In genomic region chr19:38247734-38248268, GRCh38 we compare ENCODE assay signal across 19 cellular contexts. TPM values are rescaled to one million over a fixed set of nuclear protein-coding genes. Genes with fewer than 3 reads are reported as not detected.
DNase-seq lines count a peak whose midpoint lies in the region; ATAC-seq and TF ChIP-seq lines count a peak whose summit lies in the region.
"Had no signal": no experiment of that assay in that cellular context is flagged by ENCODE, and none has a peak within 500 bp of the region (broad histone marks: within the 10 kb centered on the region; RNA-seq: fewer than 3 reads in every experiment).

No MANE protein-coding gene starts in this region.

- H3K9me3 Mint-ChIP-seq in progenitor cell of endocrine pancreas (ENCODE audit: low read depth), result no peaks in the 10 kb centered on the region
- H3K9me3 Mint-ChIP-seq: activated naive CD8-positive, alpha-beta T cell treated with anti-CD3 and anti-CD28 coated beads for 36 hours had no signal

- H3K4me1 Mint-ChIP-seq in progenitor cell of endocrine pancreas (ENCODE audit: low read depth), result peaks cover 36% of the 10 kb centered on the region

- H3K27me3 Mint-ChIP-seq in progenitor cell of endocrine pancreas, result peaks cover 3% of the 10 kb centered on the region

- H3K27ac Mint-ChIP-seq in progenitor cell of endocrine pancreas, result peak overlapping the region; percentile 45
- H3K27ac Mint-ChIP-seq: activated naive CD8-positive, alpha-beta T cell treated with anti-CD3 and anti-CD28 coated beads for 36 hours had no signal

- H3K36me3 ChIP-seq in esophagus muscularis mucosa (peaks cover 0 to 10% (median 2%) of the 10 kb centered on the region in 4 donors), upper lobe of left lung (no peaks in the 10 kb centered on the region)
- H3K36me3 ChIP-seq: colonic mucosa, ovary had no signal

- H3K9me3 ChIP-seq in esophagus muscularis mucosa (no peaks in the 10 kb centered on the region), upper lobe of left lung (no peaks in the 10 kb centered on the region)
- H3K9me3 ChIP-seq: colonic mucosa, ovary had no signal

- H3K27ac ChIP-seq in esophagus muscularis mucosa (replicated peaks in 1 of 4), result peak overlapping the region; percentile 72 to 92 (median 91)
- H3K27ac ChIP-seq in upper lobe of left lung, result peak overlapping the region in 3 of 4 donors; percentile 32 to 51 (median 50)
- H3K27ac ChIP-seq: 22Rv1, colonic mucosa had no signal

- peaks cover 40 to 95% (median 87%) of the 10 kb centered on the region in 4 donors for H3K4me1 ChIP-seq in esophagus muscularis mucosa
- peaks cover 37 to 64% (median 41%) of the 10 kb centered on the region in 4 donors for H3K4me1 ChIP-seq in upper lobe of left lung

- ATAC-seq in upper lobe of left lung (ENCODE audit: low FRiP score in 2 of 2) (no peak), GM19328 (IDR thresholded peaks at IDR 0.05; ENCODE audit: unreplicated experiment) (no peak), GM21515 (IDR thresholded peaks at IDR 0.05; ENCODE audit: unreplicated experiment) (no peak), GM18868 (IDR thresholded peaks at IDR 0.05; ENCODE audit: unreplicated experiment) (no peak)

- no peaks in the 10 kb centered on the region for H3K36me3 Mint-ChIP-seq in progenitor cell of endocrine pancreas (ENCODE audit: insufficient read depth)
- H3K36me3 Mint-ChIP-seq: activated naive CD8-positive, alpha-beta T cell treated with anti-CD3 and anti-CD28 coated beads for 36 hours had no signal

- TF ChIP-seq POLR2A in esophagus muscularis mucosa (IDR thresholded peaks at IDR 0.05; ENCODE audit: low read depth), result no peak
- no peak for TF ChIP-seq POLR2A in upper lobe of left lung (IDR thresholded peaks at IDR 0.05)

- H3K4me3 ChIP-seq in esophagus muscularis mucosa (no peak overlapping the region), upper lobe of left lung (no peak overlapping the region)
- H3K4me3 ChIP-seq: colonic mucosa, ovary had no signal

- TF ChIP-seq EP300 in esophagus muscularis mucosa (IDR thresholded peaks at IDR 0.05), result no peak
- no peak for TF ChIP-seq EP300 in upper lobe of left lung (IDR thresholded peaks at IDR 0.05)

- no peaks in the 10 kb centered on the region for H3K27me3 ChIP-seq in esophagus muscularis mucosa
- no peaks in the 10 kb centered on the region for H3K27me3 ChIP-seq in upper lobe of left lung
- H3K27me3 ChIP-seq: colonic mucosa, ovary had no signal

- TF ChIP-seq CTCF in esophagus muscularis mucosa (IDR thresholded peaks at IDR 0.05) (no peak), progenitor cell of endocrine pancreas (IDR thresholded peaks at IDR 0.05; ENCODE audit: unreplicated experiment) (no peak), upper lobe of left lung (IDR thresholded peaks at IDR 0.05) (no peak)

- 78% methylated on average over 9 of the region's 9 CpGs for WGBS in esophagus muscularis mucosa
- 76 to 78% methylated on average over 9 of the region's 9 CpGs for WGBS in upper lobe of left lung, 2 donors

- H3K4me3 Mint-ChIP-seq in progenitor cell of endocrine pancreas (ENCODE audit: low read depth), result no peak overlapping the region
- H3K4me3 Mint-ChIP-seq: activated naive CD8-positive, alpha-beta T cell treated with anti-CD3 and anti-CD28 coated beads for 36 hours had no signal

- DNase-seq in NCI-H82 (lab: John Stamatoyannopoulos, UW) (peak; percentile 57), NCI-H82 treated with DMSO at 0.1 percent for 48 hours (lab: John Stamatoyannopoulos, UW; ENCODE audit: unreplicated experiment) (no peak), esophagus muscularis mucosa (ENCODE audit: extremely low spot score) (no peak), progenitor cell of endocrine pancreas (ENCODE audit: low spot score, unreplicated experiment) (no peak), upper lobe of left lung (no peak)
- DNase-seq: activated naive CD8-positive, alpha-beta T cell treated with anti-CD3 and anti-CD28 coated beads for 36 hours; colonic mucosa; NCI-H2029; NCI-H526; ovary; stimulated activated CD4-positive, alpha-beta T cell treated with anti-CD3 and anti-CD28 coated beads, Interleukin-1b, Interleukin-23, amount 100 ng/mL, for 48 hours; stimulated activated CD8-positive, alpha-beta memory T cell treated with anti-CD3 and anti-CD28 coated beads, Interleukin-4, amount 100 ng/mL, for 48 hours had no signal

- intact Hi-C loops in esophagus muscularis mucosa (cut with DNase I), result no loop called here

RNA-seq across cellular contexts. Expression of gene PPP1R14A, which starts 8.4 kb away (rescaled TPM):
- total RNA-seq in esophagus muscularis mucosa (100 to 1,000 TPM; 217 to 794 (median 445) TPM), progenitor cell of endocrine pancreas (15.2 and 17.2 TPM in 2 replicates), upper lobe of left lung (100 to 1,000 TPM in 3 of 6 donors, 10 to 100 TPM in 3; 71.2 to 236 (median 96.2) TPM)
- total RNA-seq: activated naive CD8-positive, alpha-beta T cell treated with anti-CD3 and anti-CD28 coated beads for 36 hours; H4; RPMI7951 had no signal

RNA-seq across cellular contexts. Expression of gene SPINT2, which starts 16.6 kb away (rescaled TPM):
- total RNA-seq in esophagus muscularis mucosa, result 10 to 100 TPM in 3 of 4 donors, 1 to 10 TPM in 1; 5.0 to 13.4 (median 11.4) TPM
- 519 and 559 TPM in 2 replicates for total RNA-seq in progenitor cell of endocrine pancreas
- total RNA-seq in upper lobe of left lung, result 100 to 1,000 TPM; 192 to 583 (median 317) TPM

RNA-seq across cellular contexts. Expression of gene DPF1, which starts 23.8 kb away (rescaled TPM):
- under 1 TPM in 2 of 4 donors, not detected in 2; 0.17 to 0.83 TPM for total RNA-seq in esophagus muscularis mucosa
- 4.8 and 4.9 TPM in 2 replicates for total RNA-seq in progenitor cell of endocrine pancreas
- total RNA-seq in upper lobe of left lung, result under 1 TPM in 2 of 6 donors, not detected in 4; 0.40 to 0.46 TPM
- total RNA-seq: colonic mucosa, mononuclear cell had no signal

RNA-seq across cellular contexts. Expression of gene C19orf33, which starts 56.2 kb away (rescaled TPM):
- total RNA-seq in esophagus muscularis mucosa (1 to 10 TPM; 7.8 to 8.6 (median 8.1) TPM), progenitor cell of endocrine pancreas (3.0 and 3.5 TPM in 2 replicates), upper lobe of left lung (100 to 1,000 TPM in 4 of 6 donors, 10 to 100 TPM in 2; 65.0 to 251 (median 144) TPM)
- total RNA-seq: activated naive CD8-positive, alpha-beta T cell treated with anti-CD3 and anti-CD28 coated beads for 36 hours; H4; RPMI7951 had no signal

Comparison
In these comparisons a context has a peak if more than half of its experiments do, and no peak if none do; other contexts are left out.
1. RNA of gene SPINT2, which starts 16.6 kb away (total RNA-seq): 519 to 559 TPM in progenitor cell of endocrine pancreas and 192 to 583 TPM in upper lobe of left lung; 5.0 to 13.4 TPM in esophagus muscularis mucosa; every median in the first group is over 10 times any median in the second.